In genomic region chr11:16280256-16280682, GRCh38 we compare ENCODE assay signal across 10 cellular contexts.
DNase-seq lines count a peak whose midpoint lies in the region; ATAC-seq, FAIRE-seq and TF ChIP-seq lines count a peak whose summit lies in the region.
"Had no signal": no experiment of that assay in that cellular context is flagged by ENCODE, and none has a peak within 500 bp of the region (broad histone marks: within the 10 kb centered on the region; RNA-seq: fewer than 3 reads in every experiment).

No MANE protein-coding gene starts in this region.

- H3K4me3 ChIP-seq in fibroblast of pulmonary artery (replicated peaks; ENCODE audit: low read depth, low read length), result no peak overlapping the region

- no peak for ATAC-seq in GM19328 (IDR thresholded peaks at IDR 0.05; ENCODE audit: unreplicated experiment)

- DNase-seq in COR-L47 (lab: John Stamatoyannopoulos, UW), result peak; percentile 95
- DNase-seq in M059J (ENCODE audit: low read depth), result peak; percentile 1
- DNase-seq in NCI-H748 treated with DMSO at 0.1 percent for 48 hours (lab: John Stamatoyannopoulos, UW), result peak; percentile 98
- DNase-seq in fibroblast of pulmonary artery (ENCODE audit: low read depth), result peak; percentile 6
- DNase-seq in HuH-7.5 (ENCODE audit: low spot score), result no peak
- no peak for DNase-seq in GM12891 (ENCODE audit: insufficient read length, low spot score)
- no peak for DNase-seq in GM03348 (ENCODE audit: low spot score)
- DNase-seq: activated CD4-positive, CD25-positive, alpha-beta regulatory T cell; stimulated activated CD4-positive, alpha-beta T cell treated with anti-CD3 and anti-CD28 coated beads, Interleukin-2, amount 100 ng/mL, for 48 hours had no signal

- no peak for TF ChIP-seq CTCF in fibroblast of pulmonary artery (IDR thresholded peaks at IDR 0.05; ENCODE audit: low read length, missing control alignments)

- FAIRE-seq in GM12891 (lab: Jason Lieb, UNC), result no peak

- no peak for TF ChIP-seq POLR2A in GM12891 (IDR thresholded peaks at IDR 0.05; ENCODE audit: low read depth, low read length)

TF ChIP-seq in GM12891, 5 proteins besides CTCF, POLR2A, EP300 and RAD21:
- TF ChIP-seq POLR2AphosphoS5 (IDR thresholded peaks at IDR 0.05; ENCODE audit: low read depth, low read length), result no peak
- no peak for TF ChIP-seq SPI1 (IDR thresholded peaks at IDR 0.05; ENCODE audit: low read depth, low read length)
- no peak for TF ChIP-seq PAX5 (IDR thresholded peaks at IDR 0.05; ENCODE audit: insufficient read depth, low read length, severe bottlenecking)
- no peak for TF ChIP-seq POU2F2 (IDR thresholded peaks at IDR 0.05; ENCODE audit: low read depth, low read length)
- TF ChIP-seq TAF1 (IDR thresholded peaks at IDR 0.05; ENCODE audit: low read depth, low read length), result no peak
TF ChIP-seq in GM12891: peak in this region for 0.

Comparison
In these comparisons a context has a peak if more than half of its experiments do, and no peak if none do; other contexts are left out.
1. DNase-seq: peak in COR-L47 (single experiment), M059J (single experiment), NCI-H748 treated with DMSO at 0.1 percent for 48 hours (single experiment) and fibroblast of pulmonary artery (single experiment); none in HuH-7.5 (single experiment), GM12891 (single experiment) and GM03348 (single experiment).